ENCODE assay signal across 1 cellular context in the genomic region with DNA sequence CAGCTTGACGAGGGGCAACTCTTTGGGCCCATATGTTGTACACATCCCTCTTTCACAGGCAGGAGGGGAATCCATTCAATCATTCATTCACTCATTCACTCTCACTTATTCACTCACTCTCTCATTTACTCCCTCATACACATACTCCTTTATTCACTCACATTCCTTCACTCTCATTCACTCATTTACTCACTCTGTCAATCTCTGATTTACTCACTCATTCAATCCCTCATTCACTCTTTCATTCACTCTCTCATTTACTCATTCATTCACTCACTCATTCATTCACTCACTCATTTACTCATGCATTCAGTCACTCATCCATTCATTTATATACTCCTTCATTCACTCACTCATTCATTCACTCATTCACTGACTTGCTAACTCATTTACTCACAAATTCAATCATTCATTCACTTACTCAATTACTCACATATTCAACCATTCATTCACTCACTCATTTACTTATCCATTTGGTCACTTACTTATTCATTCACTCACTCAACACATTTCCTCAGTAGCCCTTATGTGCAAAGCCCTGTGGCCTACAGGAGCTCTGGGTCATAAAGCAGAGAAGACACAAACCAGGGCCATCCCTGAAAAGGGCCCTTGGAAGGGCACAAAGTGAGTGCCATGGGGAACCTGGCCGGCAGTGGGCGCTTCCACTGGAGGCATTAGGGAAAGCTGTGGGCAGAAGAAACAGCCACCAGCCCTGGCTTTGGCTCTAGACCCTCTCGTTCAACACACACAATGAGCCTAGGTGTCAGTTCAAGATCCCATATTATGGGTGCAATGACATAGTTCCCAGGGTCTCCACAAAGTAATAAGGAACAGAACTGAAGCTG.
TF ChIP-seq lines count a peak whose summit lies in the region.

No MANE protein-coding gene starts in this region.

TF ChIP-seq in H1, 55 proteins besides CTCF, POLR2A, EP300 and RAD21:
- TF ChIP-seq ATF3 (IDR thresholded peaks at IDR 0.05; ENCODE audit: insufficient read depth, low read depth, low read length) (no peak), BRCA1 (IDR thresholded peaks at IDR 0.05; ENCODE audit: low read depth, low read length) (no peak), SP4 (IDR thresholded peaks at IDR 0.05; ENCODE audit: low read length) (no peak), TBP (IDR thresholded peaks at IDR 0.05; ENCODE audit: low read depth, low read length) (no peak), JUND (IDR thresholded peaks at IDR 0.05; ENCODE audit: low read length) (no peak), CBX8 (IDR thresholded peaks at IDR 0.05; ENCODE audit: borderline replicate concordance, low read depth, low read length) (no peak), TCF12 (IDR thresholded peaks at IDR 0.05; ENCODE audit: low read depth, low read length) (no peak), KDM5A (IDR thresholded peaks at IDR 0.05; ENCODE audit: low read length) (no peak), SAP30 (IDR thresholded peaks at IDR 0.05; ENCODE audit: insufficient read depth, insufficient replicate concordance, low read length) (no peak), YY1 (IDR thresholded peaks at IDR 0.05; ENCODE audit: low read depth, low read length) (no peak)
